ENCODE assay signal across 8 cellular contexts in genomic region chr2:40101076-40101688, GRCh38.
DNase-seq lines count a peak whose midpoint lies in the region; ATAC-seq and TF ChIP-seq lines count a peak whose summit lies in the region.

No MANE protein-coding gene starts in this region.

- DNase-seq in NCI-H146 (lab: John Stamatoyannopoulos, UW) (peak; percentile 41), fibroblast of mammary gland (ENCODE audit: low read depth) (peak; percentile 87), NCI-H1092 treated with DMSO at 0.1 percent for 48 hours (lab: John Stamatoyannopoulos, UW) (no peak), C1 segment of cervical spinal cord (lab: John Stamatoyannopoulos, UW) (no peak), ascending aorta (ENCODE audit: low spot score in 2 of 2) (no peak)

- H3K27ac ChIP-seq in BLaER1 treated with 17β-estradiol and CSF1 and Interleukin-3, amounts not matched to agents 10 nM and 100 nM, result peak overlapping the region in 7 of 11 experiments; percentile 1 to 53 (median 29); a peak in 5 of 22 replicates
- H3K27ac ChIP-seq in ascending aorta, result no peak overlapping the region

- no peaks in the 10 kb centered on the region for H3K27me3 ChIP-seq in BLaER1 treated with 17β-estradiol and CSF1 and Interleukin-3, amounts not matched to agents 10 nM and 100 nM
- no peaks in the 10 kb centered on the region for H3K27me3 ChIP-seq in ascending aorta

- peak overlapping the region in 3 of 11 experiments; percentile 13 to 39 (median 14); a peak in 2 of 22 replicates for H3K9ac ChIP-seq in BLaER1 treated with 17β-estradiol and CSF1 and Interleukin-3, amounts not matched to agents 10 nM and 100 nM

- TF ChIP-seq CTCF in fibroblast of mammary gland (conservative IDR thresholded peaks at IDR 0.05; ENCODE audit: control insufficient read depth, insufficient read depth, low read depth, low read length), result no peak
- TF ChIP-seq CTCF in ascending aorta (IDR thresholded peaks at IDR 0.05), result no peak

- peak overlapping the region; percentile 3 to 72 (median 59); a peak in 19 of 22 replicates for H3K4me2 ChIP-seq in BLaER1 treated with 17β-estradiol and CSF1 and Interleukin-3, amounts not matched to agents 10 nM and 100 nM

- intact Hi-C loops in ascending aorta (cut with DNase I), result no loop called here

- ATAC-seq in GM21576 (IDR thresholded peaks at IDR 0.05; ENCODE audit: unreplicated experiment) (peak; percentile 92), GM18867 (IDR thresholded peaks at IDR 0.05; ENCODE audit: unreplicated experiment) (no peak)

- no peaks in the 10 kb centered on the region for H3K36me3 ChIP-seq in BLaER1 treated with 17β-estradiol and CSF1 and Interleukin-3, amounts not matched to agents 10 nM and 100 nM
- no peaks in the 10 kb centered on the region for H3K36me3 ChIP-seq in ascending aorta

- no peak overlapping the region for H3K4me3 ChIP-seq in BLaER1 treated with 17β-estradiol and CSF1 and Interleukin-3, amounts not matched to agents 10 nM and 100 nM
- H3K4me3 ChIP-seq in fibroblast of mammary gland (ENCODE audit: control insufficient read depth, low read depth, low read length), result no peak overlapping the region
- H3K4me3 ChIP-seq in ascending aorta, result no peak overlapping the region

- H4K20me1 ChIP-seq in BLaER1 treated with 17β-estradiol and CSF1 and Interleukin-3, amounts not matched to agents 10 nM and 100 nM, result no peaks in the 10 kb centered on the region

- no peaks in the 10 kb centered on the region; a peak in 1 of 22 replicates for H3K9me3 ChIP-seq in BLaER1 treated with 17β-estradiol and CSF1 and Interleukin-3, amounts not matched to agents 10 nM and 100 nM (replicated peaks in 1 of 11)
- no peaks in the 10 kb centered on the region for H3K9me3 ChIP-seq in ascending aorta

- peaks cover 17 to 56% (median 51%) of the 10 kb centered on the region in 10 experiments; a peak in 19 of 20 replicates for H3K4me1 ChIP-seq in BLaER1 treated with 17β-estradiol and CSF1 and Interleukin-3, amounts not matched to agents 10 nM and 100 nM
- peaks cover 0 to 6% of the 10 kb centered on the region in 2 donors for H3K4me1 ChIP-seq in ascending aorta

Comparison
In these comparisons a context has a peak if more than half of its experiments do, and no peak if none do; other contexts are left out.
1. H3K27ac ChIP-seq: peak in BLaER1 treated with 17β-estradiol and CSF1 and Interleukin-3, amounts not matched to agents 10 nM and 100 nM (7 of 11); none in ascending aorta (0 of 2).
2. DNase-seq: peak in NCI-H146 (single experiment) and fibroblast of mammary gland (single experiment); none in NCI-H1092 treated with DMSO at 0.1 percent for 48 hours (single experiment), C1 segment of cervical spinal cord (0 of 14) and ascending aorta (0 of 2).